Comparison of ENCODE assay signal across 17 cellular contexts in genomic region chr5:59198832-59199231, GRCh38.
"Had no signal": no experiment of that assay in that cellular context is flagged by ENCODE, and none has a peak within 500 bp of the region (broad histone marks: within the 10 kb centered on the region; RNA-seq: fewer than 3 reads in every experiment).

No MANE protein-coding gene starts in this region.

- H3K27me3 ChIP-seq: brain microvascular endothelial cell, testis, upper lobe of left lung had no signal

- H3K9me3 Mint-ChIP-seq: activated CD4-positive, alpha-beta memory T cell treated with anti-CD3 and anti-CD28 coated beads for 36 hours; activated naive CD4-positive, alpha-beta T cell treated with anti-CD3 and anti-CD28 coated beads, Interleukin-2, amount 10 ng/mL, durations not matched to agents 7 days and 5 days; activated naive CD8-positive, alpha-beta T cell treated with anti-CD3 and anti-CD28 coated beads, Interleukin-2, amount 50 U/mL, for 24 hours; natural killer cell had no signal

- H3K36me3 ChIP-seq: brain microvascular endothelial cell, upper lobe of left lung had no signal

- H3K27ac Mint-ChIP-seq: activated CD4-positive, alpha-beta memory T cell treated with anti-CD3 and anti-CD28 coated beads for 36 hours; activated CD8-positive, alpha-beta memory T cell treated with anti-CD3 and anti-CD28 coated beads, Interleukin-2, amount 10 ng/mL, durations not matched to agents 7 days and 5 days; activated naive CD4-positive, alpha-beta T cell treated with anti-CD3 and anti-CD28 coated beads, Interleukin-2, amount 10 ng/mL, durations not matched to agents 7 days and 5 days; activated naive CD8-positive, alpha-beta T cell treated with anti-CD3 and anti-CD28 coated beads, Interleukin-2, amount 50 U/mL, for 24 hours had no signal

- DNase-seq: activated CD4-positive, alpha-beta memory T cell treated with anti-CD3 and anti-CD28 coated beads for 36 hours; activated CD8-positive, alpha-beta memory T cell treated with anti-CD3 and anti-CD28 coated beads, Interleukin-2, amount 10 ng/mL, durations not matched to agents 7 days and 5 days; activated naive CD4-positive, alpha-beta T cell treated with anti-CD3 and anti-CD28 coated beads, Interleukin-2, amount 10 ng/mL, durations not matched to agents 7 days and 5 days; activated naive CD8-positive, alpha-beta T cell treated with anti-CD3 and anti-CD28 coated beads, Interleukin-2, amount 50 U/mL, for 24 hours; activated T-cell treated with anti-CD3 and anti-CD28 coated beads, Interleukin-2, amount 50 U/mL, for 1 hour; brain microvascular endothelial cell; cerebellar nuclear complex; effector CD4-positive, alpha-beta T cell; mesenchymal stem cell; natural killer cell; stimulated activated CD4-positive, alpha-beta T cell treated with anti-CD3 and anti-CD28 coated beads, Interleukin-15, amount 100 ng/mL, for 24 hours; stimulated activated CD4-positive, alpha-beta T cell treated with anti-CD3 and anti-CD28 coated beads, Interleukin-2, amount 100 ng/mL, for 48 hours; SW 1271; T-helper 2 cell; testis; upper lobe of left lung had no signal

- H3K36me3 Mint-ChIP-seq: activated CD4-positive, alpha-beta memory T cell treated with anti-CD3 and anti-CD28 coated beads for 36 hours; activated CD8-positive, alpha-beta memory T cell treated with anti-CD3 and anti-CD28 coated beads, Interleukin-2, amount 10 ng/mL, durations not matched to agents 7 days and 5 days; activated naive CD4-positive, alpha-beta T cell treated with anti-CD3 and anti-CD28 coated beads, Interleukin-2, amount 10 ng/mL, durations not matched to agents 7 days and 5 days; natural killer cell had no signal

- H3K9me3 ChIP-seq: testis, upper lobe of left lung had no signal

- H3K27me3 Mint-ChIP-seq: activated CD4-positive, alpha-beta memory T cell treated with anti-CD3 and anti-CD28 coated beads for 36 hours had no signal

- H3K4me1 Mint-ChIP-seq: activated naive CD4-positive, alpha-beta T cell treated with anti-CD3 and anti-CD28 coated beads, Interleukin-2, amount 10 ng/mL, durations not matched to agents 7 days and 5 days; activated naive CD8-positive, alpha-beta T cell treated with anti-CD3 and anti-CD28 coated beads, Interleukin-2, amount 50 U/mL, for 24 hours had no signal

- ATAC-seq: activated CD8-positive, alpha-beta memory T cell treated with anti-CD3 and anti-CD28 coated beads, Interleukin-2, amount 10 ng/mL, durations not matched to agents 7 days and 5 days; activated naive CD8-positive, alpha-beta T cell treated with anti-CD3 and anti-CD28 coated beads, Interleukin-2, amount 50 U/mL, for 24 hours; esophagus mucosa; natural killer cell had no signal

- H3K4me1 ChIP-seq: testis, upper lobe of left lung had no signal

- H3K4me3 Mint-ChIP-seq: activated CD4-positive, alpha-beta memory T cell treated with anti-CD3 and anti-CD28 coated beads for 36 hours; activated CD8-positive, alpha-beta memory T cell treated with anti-CD3 and anti-CD28 coated beads, Interleukin-2, amount 10 ng/mL, durations not matched to agents 7 days and 5 days; activated naive CD4-positive, alpha-beta T cell treated with anti-CD3 and anti-CD28 coated beads, Interleukin-2, amount 10 ng/mL, durations not matched to agents 7 days and 5 days; activated naive CD8-positive, alpha-beta T cell treated with anti-CD3 and anti-CD28 coated beads, Interleukin-2, amount 50 U/mL, for 24 hours; natural killer cell had no signal

- H3K27ac ChIP-seq: brain microvascular endothelial cell, testis, upper lobe of left lung had no signal

- H3K4me3 ChIP-seq: testis, upper lobe of left lung had no signal
